Comparison of ENCODE assay signal across 10 cellular contexts in genomic region chr5:53323943-53324642, GRCh38.
A peak's percentile ranks its signal among the peaks of the same experiment; 100 is the strongest.
DNase-seq lines count a peak whose midpoint lies in the region; ATAC-seq, FAIRE-seq and TF ChIP-seq lines count a peak whose summit lies in the region.
"Had no signal": no experiment of that assay in that cellular context is flagged by ENCODE, and none has a peak within 500 bp of the region (broad histone marks: within the 10 kb centered on the region; RNA-seq: fewer than 3 reads in every experiment).

No MANE protein-coding gene starts in this region.

- TF ChIP-seq CTCF in coronary artery (IDR thresholded peaks at IDR 0.05): no peak

- ATAC-seq in GM19467 (IDR thresholded peaks at IDR 0.05; ENCODE audit: unreplicated experiment) (peak; percentile 90), esophagus mucosa (peak; percentile 86), HG03025 (IDR thresholded peaks at IDR 0.05; ENCODE audit: low FRiP score, unreplicated experiment) (no peak)

- peak; percentile 77 for DNase-seq in ELR (ENCODE audit: low read depth)
- DNase-seq in HTR-8/SVneo (ENCODE audit: insufficient read length, low spot score): no peak
- DNase-seq in coronary artery (ENCODE audit: low spot score): no peak
- no peak for DNase-seq in cerebellar cortex (ENCODE audit: low spot score)
- DNase-seq in activated CD4-positive, CD25-positive, alpha-beta regulatory T cell treated with anti-CD3 and anti-CD28 coated beads, Interleukin-2, amount 50 U/mL, for 72 hours: no peak
- DNase-seq: anterior cingulate cortex, NCI-H1092 treated with DMSO at 0.1 percent for 48 hours had no signal

- no peak overlapping the region for H3K4me3 ChIP-seq in coronary artery

- peak; percentile 92 for FAIRE-seq in HTR-8/SVneo (lab: Jason Lieb, UNC)

- no peak overlapping the region for H3K27ac ChIP-seq in coronary artery
